8 cellular contexts compared by ENCODE assay signal in the genomic region with DNA sequence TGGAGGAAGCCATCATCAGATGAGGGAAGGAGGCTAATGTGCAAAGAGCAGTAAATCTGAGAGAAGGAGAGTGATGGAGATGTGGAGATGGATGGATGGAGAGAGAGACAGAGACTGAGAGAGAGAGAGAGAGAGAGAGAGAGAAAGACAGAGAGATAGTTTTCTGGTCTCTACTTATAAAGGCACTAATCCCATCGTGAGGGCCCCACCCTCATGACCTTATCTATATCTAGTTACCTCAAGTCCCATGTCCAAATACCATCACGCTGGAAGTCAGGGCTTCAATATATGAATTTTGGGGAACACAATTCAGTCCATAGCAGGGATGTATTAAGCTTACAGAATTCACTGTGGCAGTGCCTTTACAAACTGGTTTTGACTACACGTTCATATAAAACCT. TPM values are rescaled to one million over a fixed set of nuclear protein-coding genes. Genes with fewer than 3 reads are reported as not detected.
"Had no signal": no experiment of that assay in that cellular context is flagged by ENCODE, and none has a peak within 500 bp of the region (broad histone marks: within the 10 kb centered on the region; RNA-seq: fewer than 3 reads in every experiment).

No MANE protein-coding gene starts in this region.

- ATAC-seq: K562 had no signal

- H3K4me3 Mint-ChIP-seq: IgD-negative memory B cell had no signal

- H3K4me1 Mint-ChIP-seq: IgD-negative memory B cell had no signal

- H3K27ac ChIP-seq: HL-60 had no signal

- H3K27ac Mint-ChIP-seq: IgD-negative memory B cell had no signal

- H3K4me3 ChIP-seq: K562 had no signal

- DNase-seq: IMR-90, KBM-7, KG1 had no signal

- FAIRE-seq: HTR-8/SVneo, K562 had no signal

RNA-seq across cellular contexts. Expression of a gene that starts 21.2 kb away (rescaled TPM):
- total RNA-seq: HT1080, IMR-90, K562 had no signal
- polyA plus RNA-seq: IgD-negative memory B cell, IMR-90, K562 had no signal
